1 cellular context compared by ENCODE assay signal in the genomic region with DNA sequence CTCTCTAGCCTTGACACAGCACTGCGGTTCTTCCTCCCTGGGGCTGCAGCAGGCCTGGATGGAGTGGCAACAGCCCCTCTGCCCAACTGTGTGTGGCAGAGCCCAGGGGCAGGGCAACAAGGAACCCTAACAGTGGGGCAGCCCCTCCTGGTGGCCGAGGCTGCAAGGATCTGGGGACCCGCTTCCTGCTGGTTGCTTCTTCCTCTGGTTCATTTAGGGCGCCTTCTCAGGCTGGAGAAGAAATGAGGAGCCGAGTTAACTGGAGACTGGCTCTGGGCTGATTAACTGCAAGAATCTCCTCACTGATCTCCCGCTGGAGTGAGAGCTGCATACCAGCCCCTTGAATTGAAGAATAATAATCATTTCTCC.
TF ChIP-seq lines count a peak whose summit lies in the region.

No MANE protein-coding gene starts in this region.

TF ChIP-seq in GM23338, 12 proteins besides CTCF, POLR2A, EP300 and RAD21 (continued from another document):
- TF ChIP-seq, protein P1, sequence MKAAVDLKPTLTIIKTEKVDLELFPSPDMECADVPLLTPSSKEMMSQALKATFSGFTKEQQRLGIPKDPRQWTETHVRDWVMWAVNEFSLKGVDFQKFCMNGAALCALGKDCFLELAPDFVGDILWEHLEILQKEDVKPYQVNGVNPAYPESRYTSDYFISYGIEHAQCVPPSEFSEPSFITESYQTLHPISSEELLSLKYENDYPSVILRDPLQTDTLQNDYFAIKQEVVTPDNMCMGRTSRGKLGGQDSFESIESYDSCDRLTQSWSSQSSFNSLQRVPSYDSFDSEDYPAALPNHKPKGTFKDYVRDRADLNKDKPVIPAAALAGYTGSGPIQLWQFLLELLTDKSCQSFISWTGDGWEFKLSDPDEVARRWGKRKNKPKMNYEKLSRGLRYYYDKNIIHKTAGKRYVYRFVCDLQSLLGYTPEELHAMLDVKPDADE (IDR thresholded peaks at IDR 0.05), result no peak
- TF ChIP-seq CREB1 (CRISPR knock-in tag; IDR thresholded peaks at IDR 0.05; ENCODE audit: low read depth) (no peak), ZNF331 (CRISPR knock-in tag; IDR thresholded peaks at IDR 0.05; ENCODE audit: low read depth) (no peak)
- TF ChIP-seq, protein P2, sequence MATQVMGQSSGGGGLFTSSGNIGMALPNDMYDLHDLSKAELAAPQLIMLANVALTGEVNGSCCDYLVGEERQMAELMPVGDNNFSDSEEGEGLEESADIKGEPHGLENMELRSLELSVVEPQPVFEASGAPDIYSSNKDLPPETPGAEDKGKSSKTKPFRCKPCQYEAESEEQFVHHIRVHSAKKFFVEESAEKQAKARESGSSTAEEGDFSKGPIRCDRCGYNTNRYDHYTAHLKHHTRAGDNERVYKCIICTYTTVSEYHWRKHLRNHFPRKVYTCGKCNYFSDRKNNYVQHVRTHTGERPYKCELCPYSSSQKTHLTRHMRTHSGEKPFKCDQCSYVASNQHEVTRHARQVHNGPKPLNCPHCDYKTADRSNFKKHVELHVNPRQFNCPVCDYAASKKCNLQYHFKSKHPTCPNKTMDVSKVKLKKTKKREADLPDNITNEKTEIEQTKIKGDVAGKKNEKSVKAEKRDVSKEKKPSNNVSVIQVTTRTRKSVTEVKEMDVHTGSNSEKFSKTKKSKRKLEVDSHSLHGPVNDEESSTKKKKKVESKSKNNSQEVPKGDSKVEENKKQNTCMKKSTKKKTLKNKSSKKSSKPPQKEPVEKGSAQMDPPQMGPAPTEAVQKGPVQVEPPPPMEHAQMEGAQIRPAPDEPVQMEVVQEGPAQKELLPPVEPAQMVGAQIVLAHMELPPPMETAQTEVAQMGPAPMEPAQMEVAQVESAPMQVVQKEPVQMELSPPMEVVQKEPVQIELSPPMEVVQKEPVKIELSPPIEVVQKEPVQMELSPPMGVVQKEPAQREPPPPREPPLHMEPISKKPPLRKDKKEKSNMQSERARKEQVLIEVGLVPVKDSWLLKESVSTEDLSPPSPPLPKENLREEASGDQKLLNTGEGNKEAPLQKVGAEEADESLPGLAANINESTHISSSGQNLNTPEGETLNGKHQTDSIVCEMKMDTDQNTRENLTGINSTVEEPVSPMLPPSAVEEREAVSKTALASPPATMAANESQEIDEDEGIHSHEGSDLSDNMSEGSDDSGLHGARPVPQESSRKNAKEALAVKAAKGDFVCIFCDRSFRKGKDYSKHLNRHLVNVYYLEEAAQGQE (IDR thresholded peaks at IDR 0.05; ENCODE audit: unreplicated experiment), result no peak
